ENCODE assay signal across 26 cellular contexts in genomic region chr3:181432992-181433391, GRCh38.
"Had no signal": no experiment of that assay in that cellular context is flagged by ENCODE, and none has a peak within 500 bp of the region (broad histone marks: within the 10 kb centered on the region; RNA-seq: fewer than 3 reads in every experiment).

No MANE protein-coding gene starts in this region.

- DNase-seq: naive thymus-derived CD8-positive, alpha-beta T cell; nephron progenitor cell; nucleus accumbens; ovary; psoas muscle; right cardiac atrium; right lobe of liver; sigmoid colon; small intestine; stimulated activated CD4-positive, alpha-beta T cell treated with anti-CD3 and anti-CD28 coated beads, Interleukin-15, amount 100 ng/mL, for 24 hours; stimulated activated CD4-positive, alpha-beta T cell treated with anti-CD3 and anti-CD28 coated beads, Interleukin-2, amount 100 ng/mL, for 24 hours; stimulated activated CD4-positive, alpha-beta T cell treated with anti-CD3 and anti-CD28 coated beads, Interleukin-2, amount 100 ng/mL, for 48 hours; stimulated activated CD4-positive, alpha-beta T cell treated with anti-CD3 and anti-CD28 coated beads, Interleukin-4, amount 100 ng/mL, for 24 hours; stimulated activated naive B cell treated with anti-CD40 and anti-IgM and Interleukin-4, amounts not matched to agents 10 μg/mL and 1 μg/mL and 100 μg/mL, for 72 hours; stimulated activated naive CD4-positive, alpha-beta T cell treated with Interleukin-2 at 50 U/mL for 16 hours; stomach; thyroid gland; trophoblast cell; upper lobe of left lung had no signal

- H3K4me3 ChIP-seq: ovary, psoas muscle, right lobe of liver, sigmoid colon, stomach, thoracic aorta, thyroid gland, tibial nerve, upper lobe of left lung, vagina had no signal

- ATAC-seq: naive thymus-derived CD8-positive, alpha-beta T cell; natural killer cell treated with Interleukin-12 subunit alpha and Interleukin-12 subunit beta and Interleukin-15 and Interleukin-18, amount 100 ng/mL, for 72 hours; psoas muscle; right cardiac atrium; right lobe of liver; stimulated activated effector memory CD8-positive, alpha-beta T cell treated with anti-CD3 and anti-CD28 coated beads, Interleukin-12 subunit alpha, Interleukin-12 subunit beta, amount 100 ng/mL, for 72 hours; stimulated activated naive B cell treated with anti-CD40 and anti-IgM and Interleukin-4, amounts not matched to agents 10 μg/mL and 1 μg/mL and 100 μg/mL, for 72 hours had no signal

- FAIRE-seq: small intestine, urothelium cell line had no signal

- H3K27ac ChIP-seq: neutrophil, ovary, psoas muscle, right lobe of liver, sigmoid colon, stomach, thoracic aorta, thyroid gland, tibial nerve, upper lobe of left lung, vagina had no signal

- H3K4me1 ChIP-seq: psoas muscle, right lobe of liver, sigmoid colon, stomach, thyroid gland, tibial nerve, vagina had no signal

- H3K27me3 ChIP-seq: neutrophil, ovary, right lobe of liver, sigmoid colon, stomach, thyroid gland, tibial nerve, upper lobe of left lung, vagina had no signal

- H3K36me3 ChIP-seq: neutrophil, ovary, right lobe of liver, sigmoid colon, stomach, thoracic aorta, thyroid gland, tibial nerve, upper lobe of left lung, vagina had no signal

- H3K9me3 ChIP-seq: neutrophil, ovary, psoas muscle, right lobe of liver, sigmoid colon, stomach, thoracic aorta, thyroid gland, tibial nerve, upper lobe of left lung, vagina had no signal
